8 cellular contexts compared by ENCODE assay signal in the genomic region with DNA sequence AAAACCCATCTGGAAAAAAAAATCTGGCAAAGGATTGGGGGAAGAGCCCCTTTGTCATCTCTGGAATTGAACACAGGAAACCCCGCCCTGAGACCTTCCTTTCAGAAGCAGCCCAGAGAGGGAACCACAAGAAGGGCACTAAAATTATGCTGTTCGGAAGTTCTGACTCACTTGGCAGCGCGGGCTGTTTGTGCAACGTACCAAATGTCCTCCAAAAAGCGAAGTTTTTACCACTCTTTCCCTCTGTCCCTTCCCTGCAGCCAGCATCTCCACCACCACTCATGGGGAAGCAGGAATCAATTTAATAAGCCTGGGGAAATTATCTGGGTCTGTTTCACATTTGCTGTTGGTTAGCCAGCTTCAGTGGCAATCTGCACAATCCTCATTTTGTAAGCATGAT. TPM values are rescaled to one million over a fixed set of nuclear protein-coding genes. Genes with fewer than 3 reads are reported as not detected.
A peak's percentile ranks its signal among the peaks of the same experiment; 100 is the strongest.
DNase-seq lines count a peak whose midpoint lies in the region; ATAC-seq and TF ChIP-seq lines count a peak whose summit lies in the region.

No MANE protein-coding gene starts in this region.

- H3K4me1 ChIP-seq in KMS-11 (ENCODE audit: low read depth, poor library complexity, severe bottlenecking) = peaks cover 50% of the 10 kb centered on the region

- H3K27me3 ChIP-seq in KMS-11 (ENCODE audit: insufficient read depth, low read depth) = no peaks in the 10 kb centered on the region

- peak overlapping the region; percentile 63; the same call in 1 of the 2 replicates for H2AFZ ChIP-seq in KMS-11 (ENCODE audit: low read depth)

- H4K20me1 ChIP-seq in KMS-11 (ENCODE audit: insufficient read depth) = no peaks in the 10 kb centered on the region

- H3K4me2 ChIP-seq in KMS-11 = peak overlapping the region; percentile 100

- ATAC-seq in sciatic nerve (peak; percentile 58), GM21717 (IDR thresholded peaks at IDR 0.05; ENCODE audit: unreplicated experiment) (no peak), HG02623 (IDR thresholded peaks at IDR 0.05; ENCODE audit: unreplicated experiment) (no peak)

- no peaks in the 10 kb centered on the region for H3K36me3 ChIP-seq in KMS-11 (ENCODE audit: insufficient read depth)

- peak overlapping the region; percentile 68; the same call in 1 of the 2 replicates for H3K9ac ChIP-seq in KMS-11

- no peak for TF ChIP-seq CTCF in KMS-11 (conservative IDR thresholded peaks at IDR 0.05; ENCODE audit: low read depth, low read length)

- H3K4me3 ChIP-seq in KMS-11 (IDR thresholded peaks at IDR 0.05; ENCODE audit: insufficient read depth, low read depth, low read length) = no peak overlapping the region

- H3K27ac ChIP-seq in KMS-11 = peak overlapping the region; percentile 93

- intact Hi-C loops in sciatic nerve (cut with DNase I) = no loop called here

- peaks cover 11% of the 10 kb centered on the region for H3K79me2 ChIP-seq in KMS-11 (ENCODE audit: insufficient read depth, low read depth)

- DNase-seq in AG08396 (ENCODE audit: low spot score) (peak; percentile 80), dermis blood vessel endothelial cell (peak; percentile 72), sciatic nerve (ENCODE audit: low spot score) (peak; percentile 83), NCI-H82 (lab: John Stamatoyannopoulos, UW) (no peak)
- peak; percentile 66 to 72 for DNase-seq in activated CD4-positive, alpha-beta T cell treated with anti-CD3 and anti-CD28 coated beads for 4 hours

RNA-seq across cellular contexts. Expression of a gene that starts 3.2 kb away (rescaled TPM):
- total RNA-seq in dermis blood vessel endothelial cell (15.5 and 33.6 TPM in 2 replicates), sciatic nerve (75.3 TPM)

RNA-seq across cellular contexts. Expression of a gene that starts 15.2 kb away (rescaled TPM):
- total RNA-seq in dermis blood vessel endothelial cell = 50.2 and 56.9 TPM in 2 replicates
- 25.8 TPM for total RNA-seq in sciatic nerve
